Comparison of ENCODE assay signal across 2 cellular contexts in genomic region chr2:241913703-241914102, GRCh38.
TF ChIP-seq lines count a peak whose summit lies in the region.

No MANE protein-coding gene starts in this region.

TF ChIP-seq in IMR-90, 13 proteins besides CTCF, POLR2A, EP300 and RAD21:
- no peak for TF ChIP-seq MXI1 (IDR thresholded peaks at IDR 0.05; ENCODE audit: borderline replicate concordance, low read depth, low read length)
- peak; percentile 93 for TF ChIP-seq MAFK (IDR thresholded peaks at IDR 0.05; ENCODE audit: low read depth, low read length)

TF ChIP-seq in HepG2, 621 proteins besides CTCF, POLR2A, EP300 and RAD21:
- TF ChIP-seq MAFK (conservative IDR thresholded peaks at IDR 0.05 in 1 of 2, IDR thresholded peaks at IDR 0.05 in 1 of 2; ENCODE audit: low read length in 2 of 2) (peak; percentile 98), ZNF704 (CRISPR knock-in tag; IDR thresholded peaks at IDR 0.05; ENCODE audit: borderline replicate concordance) (no peak), MAFF (IDR thresholded peaks at IDR 0.05; ENCODE audit: low read depth, low read length) (peak; percentile 98)
